ENCODE assay signal across 22 cellular contexts in the genomic region with DNA sequence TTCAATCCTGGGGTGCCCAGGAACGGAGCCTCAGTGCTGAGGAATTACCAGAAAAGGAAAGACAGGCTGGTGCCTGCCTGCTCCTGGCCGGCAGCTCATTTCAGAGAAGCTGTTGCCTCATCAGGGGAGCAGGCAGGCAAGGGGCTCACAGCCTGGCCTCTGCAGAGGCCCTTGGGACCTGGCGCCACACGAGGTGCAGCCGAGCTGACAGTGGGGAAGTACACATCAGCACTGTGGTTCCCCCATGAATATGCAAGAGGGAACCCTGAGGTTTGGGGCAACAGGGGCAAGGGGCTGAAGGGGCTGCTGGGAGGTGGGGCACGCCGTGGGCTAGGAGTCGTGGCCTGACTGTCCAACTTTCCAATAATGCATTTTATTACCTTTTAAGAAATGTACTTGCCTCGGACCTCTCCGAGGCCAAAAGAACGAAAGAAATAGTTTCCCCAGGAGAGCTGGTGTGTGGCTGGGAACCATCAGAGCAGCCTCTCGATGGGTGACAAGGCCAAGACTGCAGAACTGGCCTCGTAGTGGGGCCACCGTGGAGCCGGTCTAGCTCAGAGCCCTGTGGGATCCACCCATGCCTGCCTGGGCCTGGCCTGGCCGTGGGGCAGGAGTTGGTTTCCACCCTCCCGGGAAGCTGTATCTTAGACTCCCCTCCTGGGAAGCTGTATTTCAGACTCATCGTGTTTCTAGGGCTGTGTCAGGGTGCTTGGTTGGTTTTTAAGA.
DNase-seq lines count a peak whose midpoint lies in the region; ATAC-seq and TF ChIP-seq lines count a peak whose summit lies in the region.
"Had no signal": no experiment of that assay in that cellular context is flagged by ENCODE, and none has a peak within 500 bp of the region (broad histone marks: within the 10 kb centered on the region; RNA-seq: fewer than 3 reads in every experiment).

No MANE protein-coding gene starts in this region.

- H3K27me3 ChIP-seq in BLaER1 (no peaks in the 10 kb centered on the region), Peyer's patch (no peaks in the 10 kb centered on the region)
- H3K27me3 ChIP-seq: suprapubic skin had no signal

- H3K9ac ChIP-seq in BLaER1 = no peak overlapping the region

- H4K20me1 ChIP-seq in BLaER1 = peaks cover 91% of the 10 kb centered on the region

- intact Hi-C loops in mucosa of descending colon (cut with DNase I, micrococcal nuclease) = no loop called here

- H3K36me3 ChIP-seq in BLaER1 = peaks cover 42% of the 10 kb centered on the region
- H3K36me3 ChIP-seq in Peyer's patch = no peaks in the 10 kb centered on the region
- no peaks in the 10 kb centered on the region for H3K36me3 ChIP-seq in mucosa of descending colon (ENCODE audit: low read depth)
- H3K36me3 ChIP-seq: suprapubic skin had no signal

- peak; percentile 26 for TF ChIP-seq POLR2A in GM18951 (IDR thresholded peaks at IDR 0.05; ENCODE audit: extremely low read depth, insufficient read depth, insufficient read length)
- TF ChIP-seq POLR2A in Peyer's patch (IDR thresholded peaks at IDR 0.05) = no peak

- H3K27ac ChIP-seq in BLaER1 = peak overlapping the region; percentile 56
- peak overlapping the region in 1 of 4 donors; percentile 53 for H3K27ac ChIP-seq in Peyer's patch
- H3K27ac ChIP-seq: C4-2B, suprapubic skin had no signal

- in situ Hi-C loops in GM18951 (cut with MboI; ENCODE audit: low sequenced_read_pairs, unreplicated experiment) = no loop called here

- H3K9me3 ChIP-seq in BLaER1 = no peaks in the 10 kb centered on the region
- H3K9me3 ChIP-seq in Peyer's patch = no peaks in the 10 kb centered on the region
- no peaks in the 10 kb centered on the region for H3K9me3 ChIP-seq in mucosa of descending colon
- H3K9me3 ChIP-seq: suprapubic skin had no signal

- peak; percentile 29 to 61 (median 44) for DNase-seq in Peyer's patch
- no peak for DNase-seq in mucosa of descending colon
- no peak for DNase-seq in activated naive CD4-positive, alpha-beta T cell treated with anti-CD3 and anti-CD28 coated beads, Interleukin-2, amount 50 U/mL, for 16 hours
- DNase-seq in DMS53 (lab: John Stamatoyannopoulos, UW) = no peak
- no peak for DNase-seq in DMS153 (lab: John Stamatoyannopoulos, UW)
- DNase-seq: activated CD8-positive, alpha-beta T cell treated with anti-CD3 and anti-CD28 coated beads for 36 hours; activated naive CD4-positive, alpha-beta T cell treated with anti-CD3 and anti-CD28 coated beads for 36 hours; activated T-cell treated with anti-CD3 and anti-CD28 coated beads, Interleukin-2, amount 50 U/mL, for 24 hours; caudate nucleus; head of caudate nucleus; KBM-7; left colon; natural killer cell; NCI-H1694; NCI-H526; posterior cingulate gyrus; T1000 had no signal

- TF ChIP-seq CTCF in Peyer's patch (IDR thresholded peaks at IDR 0.05) (no peak), mucosa of descending colon (IDR thresholded peaks at IDR 0.05) (no peak)

- H3K4me1 ChIP-seq in BLaER1 (peaks cover 85% of the 10 kb centered on the region), Peyer's patch (no peaks in the 10 kb centered on the region), mucosa of descending colon (ENCODE audit: low read depth) (no peaks in the 10 kb centered on the region)
- H3K4me1 ChIP-seq: suprapubic skin had no signal

- peak overlapping the region; percentile 66 for H3K4me2 ChIP-seq in BLaER1

- ATAC-seq in mucosa of descending colon (peak; percentile 42), HG02884 (IDR thresholded peaks at IDR 0.05; ENCODE audit: unreplicated experiment) (no peak)
- ATAC-seq: activated CD8-positive, alpha-beta T cell treated with anti-CD3 and anti-CD28 coated beads for 36 hours; left colon; natural killer cell had no signal

- H3K4me3 ChIP-seq in BLaER1 (no peak overlapping the region), Peyer's patch (no peak overlapping the region), mucosa of descending colon (no peak overlapping the region)
- H3K4me3 ChIP-seq: suprapubic skin had no signal

Comparison
In these comparisons a context has a peak if more than half of its experiments do, and no peak if none do; other contexts are left out.
1. DNase-seq: peak in Peyer's patch (3 of 3); none in mucosa of descending colon (0 of 3), activated naive CD4-positive, alpha-beta T cell treated with anti-CD3 and anti-CD28 coated beads, Interleukin-2, amount 50 U/mL, for 16 hours (single experiment), DMS53 (single experiment) and DMS153 (single experiment).